18 cellular contexts compared by ENCODE assay signal in the genomic region with DNA sequence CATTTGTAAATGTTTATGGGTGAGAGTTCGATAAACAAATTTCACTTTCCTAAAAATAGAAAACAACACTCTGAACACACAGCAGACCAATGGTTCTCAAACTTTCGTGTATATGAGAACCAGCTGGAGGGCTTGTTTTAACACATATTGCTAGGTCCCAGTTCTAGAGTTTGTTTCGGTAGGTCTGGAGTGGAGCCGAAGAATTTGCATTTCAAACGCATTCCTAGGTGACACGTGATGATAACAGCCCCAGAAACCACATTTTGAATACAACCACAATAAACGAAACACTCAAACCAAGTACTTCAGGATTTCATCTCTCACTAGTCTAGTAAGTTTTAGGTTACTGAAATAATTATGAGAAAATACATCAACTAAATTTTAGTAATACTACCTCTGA. TPM values are rescaled to one million over a fixed set of nuclear protein-coding genes. Genes with fewer than 3 reads are reported as not detected.
DNase-seq lines count a peak whose midpoint lies in the region; ATAC-seq and TF ChIP-seq lines count a peak whose summit lies in the region.
"Had no signal": no experiment of that assay in that cellular context is flagged by ENCODE, and none has a peak within 500 bp of the region (broad histone marks: within the 10 kb centered on the region; RNA-seq: fewer than 3 reads in every experiment).

No MANE protein-coding gene starts in this region.

- no peaks in the 10 kb centered on the region for H3K9me3 ChIP-seq in upper lobe of left lung
- no peaks in the 10 kb centered on the region for H3K9me3 ChIP-seq in neuronal stem cell (replicated peaks in 1 of 2; ENCODE audit: control insufficient read depth in 2 of 2, insufficient read depth in 1 of 2, low read depth in 1 of 2, low read length in 2 of 2)

- H3K18ac ChIP-seq in neuronal stem cell (ENCODE audit: low read length): no peak overlapping the region

- H4K8ac ChIP-seq in neuronal stem cell (ENCODE audit: low read depth, low read length): no peak overlapping the region

- no peak overlapping the region for H2BK15ac ChIP-seq in neuronal stem cell (ENCODE audit: low read length)

- WGBS in upper lobe of left lung, 2 donors: 76 to 84% methylated on average over 7 of the region's 7 CpGs
- no CpG with 5 or more reads among the region's 7 CpGs for WGBS in neuronal stem cell (ENCODE audit: extremely low coverage in 2 of 2, insufficient read length in 2 of 2, insufficient replicate concordance in 1 of 2), 2 donors

- no peak overlapping the region for H3K4me3 ChIP-seq in GM12865 (ENCODE audit: low read depth, low read length)
- no peak overlapping the region for H3K4me3 ChIP-seq in fibroblast of pulmonary artery (replicated peaks; ENCODE audit: low read depth, low read length)
- H3K4me3 ChIP-seq in upper lobe of left lung: no peak overlapping the region
- no peak overlapping the region for H3K4me3 ChIP-seq in neuronal stem cell (ENCODE audit: low read length in 2 of 2)

- H3K27ac ChIP-seq in upper lobe of left lung (no peak overlapping the region), neuronal stem cell (replicated peaks; ENCODE audit: low read length) (no peak overlapping the region)
- H3K27ac ChIP-seq: 22Rv1 had no signal

- no peak overlapping the region for H2BK120ac ChIP-seq in neuronal stem cell (ENCODE audit: low read depth, low read length)

- H3K36me3 ChIP-seq in upper lobe of left lung (peaks cover 24 to 94% (median 54%) of the 10 kb centered on the region in 4 donors), neuronal stem cell (replicated peaks in 1 of 2; ENCODE audit: control insufficient read depth in 2 of 2, insufficient read depth in 2 of 2, low read length in 2 of 2) (peaks cover 18 to 91% of the 10 kb centered on the region in 2 donors)

- TF ChIP-seq CTCF in GM12865 (IDR thresholded peaks at IDR 0.05; ENCODE audit: insufficient read depth, low read depth, low read length, missing control alignments) (no peak), fibroblast of pulmonary artery (IDR thresholded peaks at IDR 0.05; ENCODE audit: low read length, missing control alignments) (no peak), upper lobe of left lung (IDR thresholded peaks at IDR 0.05) (no peak)

- ATAC-seq in upper lobe of left lung (ENCODE audit: low FRiP score in 2 of 2) (no peak), HG03025 (IDR thresholded peaks at IDR 0.05; ENCODE audit: low FRiP score, unreplicated experiment) (no peak)
- ATAC-seq: SK-N-SH treated with all-trans-retinoic acid at 6 μM for 48 hours had no signal

- no peak overlapping the region for H3K4ac ChIP-seq in neuronal stem cell (ENCODE audit: low read length)

- H3K9ac ChIP-seq in neuronal stem cell (ENCODE audit: low read depth, low read length, poor library complexity): no peak overlapping the region

- no peak overlapping the region for H4K91ac ChIP-seq in neuronal stem cell (ENCODE audit: low read depth, low read length, poor library complexity)

- H2BK5ac ChIP-seq in neuronal stem cell (ENCODE audit: low read length): no peak overlapping the region

- no peak overlapping the region for H3K4me2 ChIP-seq in neuronal stem cell (ENCODE audit: insufficient read depth, low read length, poor library complexity, severe bottlenecking)

- H2BK12ac ChIP-seq in neuronal stem cell (ENCODE audit: low read length): no peak overlapping the region

- peaks cover 2% of the 10 kb centered on the region for H3K79me1 ChIP-seq in neuronal stem cell (ENCODE audit: low read depth, low read length)

- H3K14ac ChIP-seq in neuronal stem cell (ENCODE audit: low read length): no peak overlapping the region

- no peaks in the 10 kb centered on the region for H3K4me1 ChIP-seq in upper lobe of left lung
- no peaks in the 10 kb centered on the region for H3K4me1 ChIP-seq in neuronal stem cell (ENCODE audit: control insufficient read depth in 2 of 2, insufficient read depth in 1 of 2, low read depth in 1 of 2, low read length in 2 of 2)

- H3K27me3 ChIP-seq in upper lobe of left lung: no peaks in the 10 kb centered on the region
- no peaks in the 10 kb centered on the region for H3K27me3 ChIP-seq in neuronal stem cell (ENCODE audit: control insufficient read depth in 3 of 3, insufficient read depth in 3 of 3, low read depth in 1 of 3, low read length in 3 of 3)

- no peak for TF ChIP-seq POLR2A in upper lobe of left lung (IDR thresholded peaks at IDR 0.05)

- no peak overlapping the region for H2AFZ ChIP-seq in neuronal stem cell (ENCODE audit: low read length)

- TF ChIP-seq EP300 in upper lobe of left lung (IDR thresholded peaks at IDR 0.05): no peak

- H3K23ac ChIP-seq in neuronal stem cell (ENCODE audit: low read depth, low read length, poor library complexity): no peak overlapping the region

- no peak overlapping the region for H2AK5ac ChIP-seq in neuronal stem cell (ENCODE audit: low read depth, low read length)

- DNase-seq in NCI-H2107 treated with DMSO at 0.1 percent for 48 hours (lab: John Stamatoyannopoulos, UW; ENCODE audit: unreplicated experiment) (peak; percentile 56), NCI-H2107 (lab: John Stamatoyannopoulos, UW) (no peak), GM12865 (ENCODE audit: low read depth) (peak; percentile 11), amniotic epithelial cell (ENCODE audit: low read depth) (peak; percentile 50), fibroblast of pulmonary artery (ENCODE audit: low read depth) (peak; percentile 8), upper lobe of left lung (no peak), neuronal stem cell (ENCODE audit: low spot score) (no peak)
- DNase-seq: C1 segment of cervical spinal cord, DMS79 treated with DMSO at 0.1 percent for 48 hours, GDM1, Kasumi-1, NCI-H1417, NCI-H187 treated with DMSO at 0.1 percent for 48 hours, NCI-H510A treated with DMSO at 0.1 percent for 48 hours, SHP77 treated with DMSO at 0.1 percent for 48 hours had no signal

RNA-seq across cellular contexts. Expression of gene SEC23A, which starts 17.1 kb away (rescaled TPM):
- 10 to 100 TPM; 32.5 to 70.4 (median 47.4) TPM for total RNA-seq in upper lobe of left lung
- polyA plus RNA-seq in neuronal stem cell (2013, experiment 1 of 2): 38.8 TPM
- polyA plus RNA-seq in neuronal stem cell (2013, experiment 2 of 2): 41.1 TPM

RNA-seq across cellular contexts. Expression of gene GEMIN2, which starts 28.2 kb away (rescaled TPM):
- total RNA-seq in upper lobe of left lung: 10 to 100 TPM in 3 of 6 donors, 1 to 10 TPM in 3; 8.1 to 26.1 (median 12.8) TPM
- 22.7 TPM for polyA plus RNA-seq in neuronal stem cell (2013, experiment 1 of 2)
- 21.9 TPM for polyA plus RNA-seq in neuronal stem cell (2013, experiment 2 of 2)

Comparison
In these comparisons a context has a peak if more than half of its experiments do, and no peak if none do; other contexts are left out.
1. DNase-seq: peak in NCI-H2107 treated with DMSO at 0.1 percent for 48 hours (single experiment), GM12865 (single experiment), amniotic epithelial cell (single experiment) and fibroblast of pulmonary artery (single experiment); none in NCI-H2107 (single experiment), upper lobe of left lung (0 of 2) and neuronal stem cell (single experiment).